Comparison of ENCODE assay signal across 1 cellular context in genomic region chr4:121823505-121824170, GRCh38.
TF ChIP-seq lines count a peak whose summit lies in the region.

CCNA2 (minus strand) TSS chr4:121823883; CDS start chr4:121823628, 255 bp downstream.

TF ChIP-seq in HepG2, 621 proteins besides CTCF, POLR2A, EP300 and RAD21 (continued from another document and continues in another):
- TF ChIP-seq NFAT5 (CRISPR knock-in tag; IDR thresholded peaks at IDR 0.05) (no peak), TRAFD1 (CRISPR knock-in tag; IDR thresholded peaks at IDR 0.05; ENCODE audit: borderline replicate concordance) (no peak), ZBTB42 (CRISPR knock-in tag; IDR thresholded peaks at IDR 0.05) (no peak), ZGPAT (CRISPR knock-in tag; IDR thresholded peaks at IDR 0.05) (peak; percentile 62; the same call in 1 of the 2 replicates), ZNF792 (CRISPR knock-in tag; IDR thresholded peaks at IDR 0.05) (no peak), ATF3 (CRISPR knock-in tag; IDR thresholded peaks at IDR 0.05) (no peak), NFIB (CRISPR knock-in tag; IDR thresholded peaks at IDR 0.05; ENCODE audit: borderline replicate concordance) (no peak), SETDB1 (CRISPR knock-in tag; IDR thresholded peaks at IDR 0.05; ENCODE audit: borderline replicate concordance) (no peak), MLX (CRISPR knock-in tag; IDR thresholded peaks at IDR 0.05) (0 out of 2 replicates have a peak, but pooled peaks have one; percentile 6), ZNF552 (CRISPR knock-in tag; IDR thresholded peaks at IDR 0.05; ENCODE audit: borderline replicate concordance) (0 out of 2 replicates have a peak, but pooled peaks have one; percentile 58), ZNF83 (CRISPR knock-in tag; IDR thresholded peaks at IDR 0.05; ENCODE audit: borderline replicate concordance) (no peak; the same call in 1 of the 2 replicates), CBX5 (CRISPR knock-in tag; IDR thresholded peaks at IDR 0.05; ENCODE audit: borderline replicate concordance) (0 out of 2 replicates have a peak, but pooled peaks have one; percentile 17), U2AF2 (IDR thresholded peaks at IDR 0.05; ENCODE audit: low read depth, low read length) (no peak), FLYWCH1 (CRISPR knock-in tag; IDR thresholded peaks at IDR 0.05) (0 out of 2 replicates have a peak, but pooled peaks have one; percentile 72), MLXIP (CRISPR knock-in tag; IDR thresholded peaks at IDR 0.05; ENCODE audit: borderline replicate concordance) (no peak), REL (CRISPR knock-in tag; conservative IDR thresholded peaks at IDR 0.05) (peak; percentile 95; the same call in 1 of the 2 replicates), TEAD3 (CRISPR knock-in tag; optimal IDR thresholded peaks at IDR 0.05; ENCODE audit: borderline replicate concordance) (peak; percentile 35), SMARCE1 (IDR thresholded peaks at IDR 0.05; ENCODE audit: borderline replicate concordance) (no peak), POGK (CRISPR knock-in tag; conservative IDR thresholded peaks at IDR 0.05) (peak; percentile 57; the same call in 1 of the 2 replicates), PLRG1 (conservative IDR thresholded peaks at IDR 0.05) (no peak), RXRA (CRISPR knock-in tag; IDR thresholded peaks at IDR 0.05) (peak; percentile 74; the same call in 1 of the 2 replicates), CHD4 (IDR thresholded peaks at IDR 0.05; ENCODE audit: borderline replicate concordance, low read length) (no peak), ZFYVE20 (CRISPR knock-in tag; IDR thresholded peaks at IDR 0.05; ENCODE audit: borderline replicate concordance, low read depth) (no peak), ZNF691 (CRISPR knock-in tag; IDR thresholded peaks at IDR 0.05; ENCODE audit: borderline replicate concordance, low read depth) (no peak), MTERF4 (CRISPR knock-in tag; IDR thresholded peaks at IDR 0.05) (peak; percentile 78; the same call in 1 of the 2 replicates), MEIS1 (CRISPR knock-in tag; IDR thresholded peaks at IDR 0.05; ENCODE audit: borderline replicate concordance) (no peak; the same call in 1 of the 2 replicates), ZNF280B (CRISPR knock-in tag; IDR thresholded peaks at IDR 0.05; ENCODE audit: borderline replicate concordance) (no peak; the same call in 1 of the 2 replicates), ZNF331 (CRISPR knock-in tag; IDR thresholded peaks at IDR 0.05) (peak; percentile 24; the same call in 1 of the 2 replicates), ZNF703 (CRISPR knock-in tag; IDR thresholded peaks at IDR 0.05; ENCODE audit: borderline replicate concordance) (no peak; the same call in 1 of the 2 replicates), ZNF235 (CRISPR knock-in tag; IDR thresholded peaks at IDR 0.05; ENCODE audit: borderline replicate concordance) (no peak), PRMT3 (CRISPR knock-in tag; IDR thresholded peaks at IDR 0.05; ENCODE audit: borderline replicate concordance, low read depth) (no peak), PBX2 (CRISPR knock-in tag; IDR thresholded peaks at IDR 0.05) (no peak), HOXA9 (CRISPR knock-in tag; IDR thresholded peaks at IDR 0.05; ENCODE audit: borderline replicate concordance) (peak; percentile 92), ZBTB7B (CRISPR knock-in tag; IDR thresholded peaks at IDR 0.05) (no peak)
